Comparison of ENCODE assay signal across 1 cellular context in the genomic region with DNA sequence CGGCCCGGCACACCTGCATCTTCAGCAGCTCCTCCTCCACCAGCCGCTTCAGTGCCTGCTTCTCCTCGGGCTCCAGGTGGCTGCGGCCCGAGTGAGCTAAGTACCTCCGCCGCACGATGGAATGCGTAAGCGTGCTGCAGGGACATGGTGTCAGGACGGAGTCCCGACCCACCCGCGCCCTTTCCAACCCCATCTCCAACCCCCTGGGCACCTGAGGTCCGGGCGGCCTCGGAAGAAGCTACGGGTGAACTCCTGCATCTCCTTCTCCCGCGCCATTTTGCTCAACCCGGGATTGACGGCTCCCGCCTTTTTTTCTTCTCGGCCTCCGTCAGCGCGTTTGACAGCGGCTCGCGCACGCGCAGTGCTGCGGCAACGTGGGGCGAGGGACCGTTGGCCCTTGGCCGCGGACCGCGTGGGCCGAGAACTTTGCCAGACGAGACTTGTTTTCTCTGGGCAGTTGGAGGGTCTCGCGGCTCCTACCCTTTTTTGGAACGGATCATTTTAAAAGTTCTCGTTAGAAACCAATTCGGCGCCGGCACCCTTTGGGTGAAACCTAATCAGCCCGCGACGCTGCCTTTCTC.
A peak's percentile ranks its signal among the peaks of the same experiment; 100 is the strongest.
TF ChIP-seq lines count a peak whose summit lies in the region.

A gene with protein sequence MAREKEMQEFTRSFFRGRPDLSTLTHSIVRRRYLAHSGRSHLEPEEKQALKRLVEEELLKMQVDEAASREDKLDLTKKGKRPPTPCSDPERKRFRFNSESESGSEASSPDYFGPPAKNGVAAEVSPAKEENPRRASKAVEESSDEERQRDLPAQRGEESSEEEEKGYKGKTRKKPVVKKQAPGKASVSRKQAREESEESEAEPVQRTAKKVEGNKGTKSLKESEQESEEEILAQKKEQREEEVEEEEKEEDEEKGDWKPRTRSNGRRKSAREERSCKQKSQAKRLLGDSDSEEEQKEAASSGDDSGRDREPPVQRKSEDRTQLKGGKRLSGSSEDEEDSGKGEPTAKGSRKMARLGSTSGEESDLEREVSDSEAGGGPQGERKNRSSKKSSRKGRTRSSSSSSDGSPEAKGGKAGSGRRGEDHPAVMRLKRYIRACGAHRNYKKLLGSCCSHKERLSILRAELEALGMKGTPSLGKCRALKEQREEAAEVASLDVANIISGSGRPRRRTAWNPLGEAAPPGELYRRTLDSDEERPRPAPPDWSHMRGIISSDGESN (minus strand): TSS at position 288 of the 581 bp plus-strand sequence. CDS start 12 bp downstream, at position 276.

TF ChIP-seq in WTC11, 78 proteins besides CTCF, POLR2A, EP300 and RAD21 (continued from another document and continues in another):
- TF ChIP-seq, protein P1, sequence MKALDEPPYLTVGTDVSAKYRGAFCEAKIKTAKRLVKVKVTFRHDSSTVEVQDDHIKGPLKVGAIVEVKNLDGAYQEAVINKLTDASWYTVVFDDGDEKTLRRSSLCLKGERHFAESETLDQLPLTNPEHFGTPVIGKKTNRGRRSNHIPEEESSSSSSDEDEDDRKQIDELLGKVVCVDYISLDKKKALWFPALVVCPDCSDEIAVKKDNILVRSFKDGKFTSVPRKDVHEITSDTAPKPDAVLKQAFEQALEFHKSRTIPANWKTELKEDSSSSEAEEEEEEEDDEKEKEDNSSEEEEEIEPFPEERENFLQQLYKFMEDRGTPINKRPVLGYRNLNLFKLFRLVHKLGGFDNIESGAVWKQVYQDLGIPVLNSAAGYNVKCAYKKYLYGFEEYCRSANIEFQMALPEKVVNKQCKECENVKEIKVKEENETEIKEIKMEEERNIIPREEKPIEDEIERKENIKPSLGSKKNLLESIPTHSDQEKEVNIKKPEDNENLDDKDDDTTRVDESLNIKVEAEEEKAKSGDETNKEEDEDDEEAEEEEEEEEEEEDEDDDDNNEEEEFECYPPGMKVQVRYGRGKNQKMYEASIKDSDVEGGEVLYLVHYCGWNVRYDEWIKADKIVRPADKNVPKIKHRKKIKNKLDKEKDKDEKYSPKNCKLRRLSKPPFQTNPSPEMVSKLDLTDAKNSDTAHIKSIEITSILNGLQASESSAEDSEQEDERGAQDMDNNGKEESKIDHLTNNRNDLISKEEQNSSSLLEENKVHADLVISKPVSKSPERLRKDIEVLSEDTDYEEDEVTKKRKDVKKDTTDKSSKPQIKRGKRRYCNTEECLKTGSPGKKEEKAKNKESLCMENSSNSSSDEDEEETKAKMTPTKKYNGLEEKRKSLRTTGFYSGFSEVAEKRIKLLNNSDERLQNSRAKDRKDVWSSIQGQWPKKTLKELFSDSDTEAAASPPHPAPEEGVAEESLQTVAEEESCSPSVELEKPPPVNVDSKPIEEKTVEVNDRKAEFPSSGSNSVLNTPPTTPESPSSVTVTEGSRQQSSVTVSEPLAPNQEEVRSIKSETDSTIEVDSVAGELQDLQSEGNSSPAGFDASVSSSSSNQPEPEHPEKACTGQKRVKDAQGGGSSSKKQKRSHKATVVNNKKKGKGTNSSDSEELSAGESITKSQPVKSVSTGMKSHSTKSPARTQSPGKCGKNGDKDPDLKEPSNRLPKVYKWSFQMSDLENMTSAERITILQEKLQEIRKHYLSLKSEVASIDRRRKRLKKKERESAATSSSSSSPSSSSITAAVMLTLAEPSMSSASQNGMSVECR (CRISPR knock-in tag; IDR thresholded peaks at IDR 0.05; ENCODE audit: borderline replicate concordance) = peak; percentile 78; the same call in 1 of the 2 replicates
- TF ChIP-seq JUN (CRISPR knock-in tag; IDR thresholded peaks at IDR 0.05) (peak; percentile 16; the same call in 1 of the 2 replicates), RELA (CRISPR knock-in tag; IDR thresholded peaks at IDR 0.05; ENCODE audit: borderline replicate concordance) (no peak; the same call in 1 of the 2 replicates), SP1 (CRISPR knock-in tag; conservative IDR thresholded peaks at IDR 0.05) (peak; percentile 10; the same call in 1 of the 2 replicates), CREM (CRISPR knock-in tag; IDR thresholded peaks at IDR 0.05) (no peak), SMAD4 (CRISPR knock-in tag; IDR thresholded peaks at IDR 0.05) (no peak), NR1H2 (CRISPR knock-in tag; IDR thresholded peaks at IDR 0.05) (no peak), ESRRA (CRISPR knock-in tag; IDR thresholded peaks at IDR 0.05; ENCODE audit: borderline replicate concordance) (no peak; the same call in 1 of the 2 replicates), GABPB1 (CRISPR knock-in tag; IDR thresholded peaks at IDR 0.05) (no peak), GTF2I (CRISPR knock-in tag; conservative IDR thresholded peaks at IDR 0.05) (no peak), ZNF219 (CRISPR knock-in tag; IDR thresholded peaks at IDR 0.05; ENCODE audit: borderline replicate concordance) (no peak), MXD4 (CRISPR knock-in tag; IDR thresholded peaks at IDR 0.05; ENCODE audit: borderline replicate concordance) (no peak), ZNF671 (CRISPR knock-in tag; IDR thresholded peaks at IDR 0.05) (no peak), FOXP1 (CRISPR knock-in tag; IDR thresholded peaks at IDR 0.05; ENCODE audit: borderline replicate concordance) (peak; percentile 51; the same call in 1 of the 2 replicates), ZNF138 (CRISPR knock-in tag; conservative IDR thresholded peaks at IDR 0.05) (no peak), SMAD3 (CRISPR knock-in tag; IDR thresholded peaks at IDR 0.05; ENCODE audit: borderline replicate concordance) (no peak; the same call in 1 of the 2 replicates), ZNF232 (CRISPR knock-in tag; IDR thresholded peaks at IDR 0.05) (peak; percentile 65; the same call in 1 of the 2 replicates), FOXJ3 (CRISPR knock-in tag; IDR thresholded peaks at IDR 0.05; ENCODE audit: borderline replicate concordance) (no peak), JAZF1 (CRISPR knock-in tag; IDR thresholded peaks at IDR 0.05) (no peak), NR3C1 (CRISPR knock-in tag; conservative IDR thresholded peaks at IDR 0.05; ENCODE audit: low read depth) (no peak), MYBL2 (CRISPR knock-in tag; IDR thresholded peaks at IDR 0.05) (peak; percentile 70; the same call in 1 of the 2 replicates)
- TF ChIP-seq, protein P2, sequence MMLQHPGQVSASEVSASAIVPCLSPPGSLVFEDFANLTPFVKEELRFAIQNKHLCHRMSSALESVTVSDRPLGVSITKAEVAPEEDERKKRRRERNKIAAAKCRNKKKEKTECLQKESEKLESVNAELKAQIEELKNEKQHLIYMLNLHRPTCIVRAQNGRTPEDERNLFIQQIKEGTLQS (CRISPR knock-in tag; conservative IDR thresholded peaks at IDR 0.05) = no peak
- TF ChIP-seq, protein P3, sequence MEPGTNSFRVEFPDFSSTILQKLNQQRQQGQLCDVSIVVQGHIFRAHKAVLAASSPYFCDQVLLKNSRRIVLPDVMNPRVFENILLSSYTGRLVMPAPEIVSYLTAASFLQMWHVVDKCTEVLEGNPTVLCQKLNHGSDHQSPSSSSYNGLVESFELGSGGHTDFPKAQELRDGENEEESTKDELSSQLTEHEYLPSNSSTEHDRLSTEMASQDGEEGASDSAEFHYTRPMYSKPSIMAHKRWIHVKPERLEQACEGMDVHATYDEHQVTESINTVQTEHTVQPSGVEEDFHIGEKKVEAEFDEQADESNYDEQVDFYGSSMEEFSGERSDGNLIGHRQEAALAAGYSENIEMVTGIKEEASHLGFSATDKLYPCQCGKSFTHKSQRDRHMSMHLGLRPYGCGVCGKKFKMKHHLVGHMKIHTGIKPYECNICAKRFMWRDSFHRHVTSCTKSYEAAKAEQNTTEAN (CRISPR knock-in tag; IDR thresholded peaks at IDR 0.05) = no peak
- TF ChIP-seq, protein P4, sequence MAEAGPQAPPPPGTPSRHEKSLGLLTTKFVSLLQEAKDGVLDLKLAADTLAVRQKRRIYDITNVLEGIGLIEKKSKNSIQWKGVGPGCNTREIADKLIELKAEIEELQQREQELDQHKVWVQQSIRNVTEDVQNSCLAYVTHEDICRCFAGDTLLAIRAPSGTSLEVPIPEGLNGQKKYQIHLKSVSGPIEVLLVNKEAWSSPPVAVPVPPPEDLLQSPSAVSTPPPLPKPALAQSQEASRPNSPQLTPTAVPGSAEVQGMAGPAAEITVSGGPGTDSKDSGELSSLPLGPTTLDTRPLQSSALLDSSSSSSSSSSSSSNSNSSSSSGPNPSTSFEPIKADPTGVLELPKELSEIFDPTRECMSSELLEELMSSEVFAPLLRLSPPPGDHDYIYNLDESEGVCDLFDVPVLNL (CRISPR knock-in tag; IDR thresholded peaks at IDR 0.05; ENCODE audit: borderline replicate concordance, low read depth) = no peak
- TF ChIP-seq, protein P5, sequence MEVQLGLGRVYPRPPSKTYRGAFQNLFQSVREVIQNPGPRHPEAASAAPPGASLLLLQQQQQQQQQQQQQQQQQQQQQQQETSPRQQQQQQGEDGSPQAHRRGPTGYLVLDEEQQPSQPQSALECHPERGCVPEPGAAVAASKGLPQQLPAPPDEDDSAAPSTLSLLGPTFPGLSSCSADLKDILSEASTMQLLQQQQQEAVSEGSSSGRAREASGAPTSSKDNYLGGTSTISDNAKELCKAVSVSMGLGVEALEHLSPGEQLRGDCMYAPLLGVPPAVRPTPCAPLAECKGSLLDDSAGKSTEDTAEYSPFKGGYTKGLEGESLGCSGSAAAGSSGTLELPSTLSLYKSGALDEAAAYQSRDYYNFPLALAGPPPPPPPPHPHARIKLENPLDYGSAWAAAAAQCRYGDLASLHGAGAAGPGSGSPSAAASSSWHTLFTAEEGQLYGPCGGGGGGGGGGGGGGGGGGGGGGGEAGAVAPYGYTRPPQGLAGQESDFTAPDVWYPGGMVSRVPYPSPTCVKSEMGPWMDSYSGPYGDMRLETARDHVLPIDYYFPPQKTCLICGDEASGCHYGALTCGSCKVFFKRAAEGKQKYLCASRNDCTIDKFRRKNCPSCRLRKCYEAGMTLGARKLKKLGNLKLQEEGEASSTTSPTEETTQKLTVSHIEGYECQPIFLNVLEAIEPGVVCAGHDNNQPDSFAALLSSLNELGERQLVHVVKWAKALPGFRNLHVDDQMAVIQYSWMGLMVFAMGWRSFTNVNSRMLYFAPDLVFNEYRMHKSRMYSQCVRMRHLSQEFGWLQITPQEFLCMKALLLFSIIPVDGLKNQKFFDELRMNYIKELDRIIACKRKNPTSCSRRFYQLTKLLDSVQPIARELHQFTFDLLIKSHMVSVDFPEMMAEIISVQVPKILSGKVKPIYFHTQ (CRISPR knock-in tag; IDR thresholded peaks at IDR 0.05) = no peak
- TF ChIP-seq, protein P6, sequence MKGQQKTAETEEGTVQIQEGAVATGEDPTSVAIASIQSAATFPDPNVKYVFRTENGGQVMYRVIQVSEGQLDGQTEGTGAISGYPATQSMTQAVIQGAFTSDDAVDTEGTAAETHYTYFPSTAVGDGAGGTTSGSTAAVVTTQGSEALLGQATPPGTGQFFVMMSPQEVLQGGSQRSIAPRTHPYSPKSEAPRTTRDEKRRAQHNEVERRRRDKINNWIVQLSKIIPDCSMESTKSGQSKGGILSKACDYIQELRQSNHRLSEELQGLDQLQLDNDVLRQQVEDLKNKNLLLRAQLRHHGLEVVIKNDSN (CRISPR knock-in tag; IDR thresholded peaks at IDR 0.05) = no peak
- TF ChIP-seq, protein P7, sequence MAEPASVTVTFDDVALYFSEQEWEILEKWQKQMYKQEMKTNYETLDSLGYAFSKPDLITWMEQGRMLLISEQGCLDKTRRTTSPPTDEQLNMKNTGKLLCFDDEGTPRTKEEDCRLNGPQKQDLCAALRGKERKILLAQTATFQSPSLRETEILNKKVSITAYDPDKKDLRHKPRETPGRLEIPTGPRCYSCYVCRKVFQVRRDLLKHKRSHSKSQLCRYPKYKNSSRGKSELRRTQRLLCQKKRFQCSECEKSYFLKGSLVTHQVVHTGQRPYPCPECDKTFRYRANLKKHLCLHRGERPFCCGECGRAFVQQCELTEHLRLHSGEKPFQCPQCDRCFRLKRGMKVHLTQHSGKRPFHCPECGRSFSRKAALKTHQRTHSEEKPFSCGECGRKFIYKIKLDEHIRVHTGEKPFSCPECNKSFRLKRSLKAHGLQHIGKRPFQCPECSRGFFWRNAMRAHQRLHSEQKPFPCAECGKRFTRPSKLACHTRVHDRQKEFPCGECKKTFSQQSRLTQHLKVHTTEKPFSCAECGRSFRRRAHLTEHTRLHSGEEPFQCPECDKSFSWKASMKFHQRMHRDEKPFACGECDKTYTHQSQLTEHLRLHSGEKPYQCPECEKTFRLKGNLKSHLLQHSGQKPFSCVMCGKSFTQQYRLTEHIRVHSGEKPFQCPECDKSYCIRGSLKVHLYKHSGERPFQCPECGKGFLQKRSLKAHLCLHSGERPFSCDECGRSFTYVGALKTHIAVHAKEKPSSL (CRISPR knock-in tag; conservative IDR thresholded peaks at IDR 0.05) = no peak
- TF ChIP-seq, protein P8, sequence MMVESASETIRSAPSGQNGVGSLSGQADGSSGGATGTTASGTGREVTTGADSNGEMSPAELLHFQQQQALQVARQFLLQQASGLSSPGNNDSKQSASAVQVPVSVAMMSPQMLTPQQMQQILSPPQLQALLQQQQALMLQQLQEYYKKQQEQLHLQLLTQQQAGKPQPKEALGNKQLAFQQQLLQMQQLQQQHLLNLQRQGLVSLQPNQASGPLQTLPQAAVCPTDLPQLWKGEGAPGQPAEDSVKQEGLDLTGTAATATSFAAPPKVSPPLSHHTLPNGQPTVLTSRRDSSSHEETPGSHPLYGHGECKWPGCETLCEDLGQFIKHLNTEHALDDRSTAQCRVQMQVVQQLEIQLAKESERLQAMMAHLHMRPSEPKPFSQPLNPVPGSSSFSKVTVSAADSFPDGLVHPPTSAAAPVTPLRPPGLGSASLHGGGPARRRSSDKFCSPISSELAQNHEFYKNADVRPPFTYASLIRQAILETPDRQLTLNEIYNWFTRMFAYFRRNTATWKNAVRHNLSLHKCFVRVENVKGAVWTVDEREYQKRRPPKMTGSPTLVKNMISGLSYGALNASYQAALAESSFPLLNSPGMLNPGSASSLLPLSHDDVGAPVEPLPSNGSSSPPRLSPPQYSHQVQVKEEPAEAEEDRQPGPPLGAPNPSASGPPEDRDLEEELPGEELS (CRISPR knock-in tag; IDR thresholded peaks at IDR 0.05) = no peak
- TF ChIP-seq, protein P9, sequence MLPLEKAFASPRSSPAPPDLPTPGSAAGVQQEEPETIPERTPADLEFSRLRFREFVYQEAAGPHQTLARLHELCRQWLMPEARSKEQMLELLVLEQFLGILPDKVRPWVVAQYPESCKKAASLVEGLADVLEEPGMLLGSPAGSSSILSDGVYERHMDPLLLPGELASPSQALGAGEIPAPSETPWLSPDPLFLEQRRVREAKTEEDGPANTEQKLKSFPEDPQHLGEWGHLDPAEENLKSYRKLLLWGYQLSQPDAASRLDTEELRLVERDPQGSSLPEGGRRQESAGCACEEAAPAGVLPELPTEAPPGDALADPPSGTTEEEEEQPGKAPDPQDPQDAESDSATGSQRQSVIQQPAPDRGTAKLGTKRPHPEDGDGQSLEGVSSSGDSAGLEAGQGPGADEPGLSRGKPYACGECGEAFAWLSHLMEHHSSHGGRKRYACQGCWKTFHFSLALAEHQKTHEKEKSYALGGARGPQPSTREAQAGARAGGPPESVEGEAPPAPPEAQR (CRISPR knock-in tag; IDR thresholded peaks at IDR 0.05) = no peak
